Comparison of ENCODE assay signal across 8 cellular contexts in genomic region chr15:75200765-75201608, GRCh38. TPM values are rescaled to one million over a fixed set of nuclear protein-coding genes. Genes with fewer than 3 reads are reported as not detected.
DNase-seq lines count a peak whose midpoint lies in the region; ATAC-seq, FAIRE-seq and TF ChIP-seq lines count a peak whose summit lies in the region.

No MANE protein-coding gene starts in this region.

- no peak overlapping the region for H2AK5ac ChIP-seq in mesenchymal stem cell (ENCODE audit: low read length, severe bottlenecking)

- H3K36me3 Mint-ChIP-seq in CD8-positive, alpha-beta memory T cell, result peaks cover 0 to 8% (median 0%) of the 10 kb centered on the region in 3 donors

- H3K4me2 ChIP-seq in mesenchymal stem cell (ENCODE audit: low read length, poor library complexity, severe bottlenecking), result peak overlapping the region; percentile 64

- ATAC-seq in GM19328 (IDR thresholded peaks at IDR 0.05; ENCODE audit: unreplicated experiment), result no peak

- peaks cover 0 to 1% of the 10 kb centered on the region in 2 donors for H3K27me3 Mint-ChIP-seq in CD8-positive, alpha-beta memory T cell

- H3K14ac ChIP-seq in mesenchymal stem cell (ENCODE audit: low read length in 2 of 2), result no peak overlapping the region

- H3K9ac ChIP-seq in HUES48 (ENCODE audit: low read depth, low read length) (peak overlapping the region; percentile 45; the same call in 1 of the 2 replicates), mesenchymal stem cell (ENCODE audit: low read length) (peak overlapping the region; percentile 84)

- no peaks in the 10 kb centered on the region for H3K9me3 Mint-ChIP-seq in CD8-positive, alpha-beta memory T cell

- no peak for FAIRE-seq in HTR-8/SVneo (lab: Jason Lieb, UNC)

- no peak for TF ChIP-seq POLR2A in stomach (IDR thresholded peaks at IDR 0.05)

- peak in 2 of 5 donors; percentile 27 to 28 for DNase-seq in CD8-positive, alpha-beta memory T cell
- DNase-seq in T-helper 9 cell, result peak; percentile 27
- DNase-seq in mesenchymal stem cell, result peak; percentile 40
- DNase-seq in stomach, result peak; percentile 73
- no peak for DNase-seq in HTR-8/SVneo (ENCODE audit: insufficient read length, low spot score)

- H3K23ac ChIP-seq in mesenchymal stem cell (ENCODE audit: low read length in 2 of 2), result no peak overlapping the region

- peaks cover 34 to 63% (median 41%) of the 10 kb centered on the region in 3 donors for H3K4me1 Mint-ChIP-seq in CD8-positive, alpha-beta memory T cell

- peak overlapping the region in 1 of 2 experiments; percentile 79 for H2BK12ac ChIP-seq in mesenchymal stem cell (ENCODE audit: low read length in 2 of 2)

- peak overlapping the region in 7 of 8 donors; percentile 70 to 97 (median 87) for H3K27ac Mint-ChIP-seq in CD8-positive, alpha-beta memory T cell

- no peak overlapping the region for H3K4ac ChIP-seq in mesenchymal stem cell (ENCODE audit: low read depth in 1 of 2, low read length in 2 of 2)

- peak overlapping the region; percentile 87 to 97 (median 94) for H3K4me3 Mint-ChIP-seq in CD8-positive, alpha-beta memory T cell

- no peaks in the 10 kb centered on the region for H3K27me3 ChIP-seq in CD8-positive, alpha-beta memory T cell (ENCODE audit: insufficient read depth, low read length, poor library complexity, severe bottlenecking)
- no peaks in the 10 kb centered on the region for H3K27me3 ChIP-seq in HUES48 (ENCODE audit: control insufficient read depth, insufficient read depth, low read length)
- peaks cover 16 to 39% of the 10 kb centered on the region in 2 experiments for H3K27me3 ChIP-seq in mesenchymal stem cell (ENCODE audit: control insufficient read depth in 1 of 2, insufficient read depth in 1 of 2, low read length in 2 of 2)
- H3K27me3 ChIP-seq in stomach, result no peaks in the 10 kb centered on the region

- H3K9me3 ChIP-seq in CD8-positive, alpha-beta memory T cell (ENCODE audit: low read length), result no peaks in the 10 kb centered on the region
- H3K9me3 ChIP-seq in HUES48 (ENCODE audit: control insufficient read depth, insufficient read depth, low read length) (no peaks in the 10 kb centered on the region), mesenchymal stem cell (ENCODE audit: control insufficient read depth, low read length) (no peaks in the 10 kb centered on the region), stomach (no peaks in the 10 kb centered on the region)

- TF ChIP-seq CTCF in stomach (IDR thresholded peaks at IDR 0.05), result no peak

- no peak overlapping the region for H2BK5ac ChIP-seq in mesenchymal stem cell (ENCODE audit: low read depth, low read length, poor library complexity, severe bottlenecking)

- POLR2A ChIA-PET in CD8-positive, alpha-beta memory T cell (lab: Charles Lee), result interaction anchor here (0.5 to 1.5 kb wide), 7 partner anchors 35 to 586 kb away, joined by 3 to 10 read pairs (median 3); partner anchors contain the start of genes CLK3, PPCDC and SIN3A

- intact Hi-C loops in stomach (cut with DNase I; ENCODE audit: low total_unique reads), result no loop called here

- peaks cover 41% of the 10 kb centered on the region for H3K4me1 ChIP-seq in CD8-positive, alpha-beta memory T cell (ENCODE audit: insufficient read depth, low read length)
- peaks cover 32% of the 10 kb centered on the region for H3K4me1 ChIP-seq in HUES48 (ENCODE audit: control insufficient read depth, insufficient read depth, low read length)
- peaks cover 26% of the 10 kb centered on the region for H3K4me1 ChIP-seq in mesenchymal stem cell (ENCODE audit: control insufficient read depth, insufficient read depth, low read depth, low read length)
- peaks cover 36 to 61% (median 60%) of the 10 kb centered on the region in 4 donors for H3K4me1 ChIP-seq in stomach

- H3K36me3 ChIP-seq in CD8-positive, alpha-beta memory T cell (ENCODE audit: insufficient read depth, low read length), result no peaks in the 10 kb centered on the region
- H3K36me3 ChIP-seq in HUES48 (ENCODE audit: control insufficient read depth, insufficient read depth, low read length), result peaks cover 6% of the 10 kb centered on the region
- peaks cover 2% of the 10 kb centered on the region in 2 experiments for H3K36me3 ChIP-seq in mesenchymal stem cell (ENCODE audit: control insufficient read depth in 1 of 2, insufficient read depth in 2 of 2, low read depth in 1 of 2, low read length in 2 of 2)
- peaks cover 1 to 7% (median 5%) of the 10 kb centered on the region in 4 donors for H3K36me3 ChIP-seq in stomach

- H3K4me3 ChIP-seq in CD8-positive, alpha-beta memory T cell (ENCODE audit: low read length), result peak overlapping the region; percentile 96
- H3K4me3 ChIP-seq in HUES48 (ENCODE audit: low read depth, low read length) (peak overlapping the region; percentile 93), mesenchymal stem cell (ENCODE audit: insufficient read depth in 1 of 2, low read depth in 1 of 2, low read length in 2 of 2) (peak overlapping the region; percentile 76 to 91), stomach (peak overlapping the region; percentile 68 to 95 (median 82))

- no peak overlapping the region for H2BK15ac ChIP-seq in mesenchymal stem cell (ENCODE audit: low read depth, poor library complexity, severe bottlenecking)

- H2BK120ac ChIP-seq in mesenchymal stem cell (ENCODE audit: low read depth, low read length), result no peak overlapping the region

- H3K79me1 ChIP-seq in mesenchymal stem cell (replicated peaks; ENCODE audit: low read length, poor library complexity, severe bottlenecking), result peaks cover 2% of the 10 kb centered on the region

- H4K91ac ChIP-seq in mesenchymal stem cell (ENCODE audit: low read length), result no peak overlapping the region

- H3K27ac ChIP-seq in CD8-positive, alpha-beta memory T cell (ENCODE audit: low read depth, low read length), result peak overlapping the region; percentile 64
- peak overlapping the region; percentile 66 for H3K27ac ChIP-seq in HUES48 (ENCODE audit: low read depth, low read length)
- H3K27ac ChIP-seq in cingulate gyrus (ENCODE audit: low read depth, low read length), result peak overlapping the region; percentile 69
- H3K27ac ChIP-seq in mesenchymal stem cell (ENCODE audit: low read length, poor library complexity, severe bottlenecking), result no peak overlapping the region
- H3K27ac ChIP-seq in stomach, result peak overlapping the region; percentile 83 to 98 (median 97)

- WGBS in mesenchymal stem cell, result 18% methylated on average over 20 of the region's 21 CpGs
- WGBS in stomach, 5 donors, result 1 to 9% (median 6%) methylated on average over 16 to 21 of the region's 21 CpGs

- H3K18ac ChIP-seq in mesenchymal stem cell (ENCODE audit: low read depth in 1 of 2, low read length in 2 of 2), result peak overlapping the region; percentile 34 to 59

- CTCF ChIA-PET in CD8-positive, alpha-beta memory T cell (lab: Charles Lee), result interaction anchor here (0.7 to 4.1 kb wide), 19 partner anchors 10 to 1242 kb away, joined by 3 to 23 read pairs (median 4); partner anchors contain the start of genes PPCDC and RPP25

- TF ChIP-seq EP300 in stomach (IDR thresholded peaks at IDR 0.05), result no peak

- peak overlapping the region; percentile 3 for H2AFZ ChIP-seq in mesenchymal stem cell (ENCODE audit: low read depth, low read length)

- H4K8ac ChIP-seq in mesenchymal stem cell (ENCODE audit: low read length), result no peak overlapping the region

RNA-seq across cellular contexts. Expression of gene C15orf39, which starts 0.7 kb away (rescaled TPM):
- total RNA-seq in CD8-positive, alpha-beta memory T cell, result 10 to 100 TPM; 29.8 to 32.0 TPM
- 6.1 TPM for polyA plus RNA-seq in CD8-positive, alpha-beta memory T cell
- 12.4 TPM for polyA plus RNA-seq in mesenchymal stem cell (2013, experiment 1 of 2)
- polyA plus RNA-seq in mesenchymal stem cell (2013, experiment 2 of 2), result 12.2 TPM
- 10 to 100 TPM in 4 of 5 donors, 1 to 10 TPM in 1; 3.1 to 29.1 (median 15.2) TPM for total RNA-seq in stomach
- 1 to 10 TPM; 6.4 to 7.5 (median 7.2) TPM for polyA plus RNA-seq in stomach

RNA-seq across cellular contexts. Expression of gene GOLGA6C, which starts 57.1 kb away (rescaled TPM):
- not detected for total RNA-seq in CD8-positive, alpha-beta memory T cell
- not detected for polyA plus RNA-seq in CD8-positive, alpha-beta memory T cell
- polyA plus RNA-seq in mesenchymal stem cell (2013, experiment 1 of 2), result not detected
- not detected for polyA plus RNA-seq in mesenchymal stem cell (2013, experiment 2 of 2)
- not detected for total RNA-seq in stomach
- not detected for polyA plus RNA-seq in stomach
